ENCODE assay signal across 11 cellular contexts in the genomic region with DNA sequence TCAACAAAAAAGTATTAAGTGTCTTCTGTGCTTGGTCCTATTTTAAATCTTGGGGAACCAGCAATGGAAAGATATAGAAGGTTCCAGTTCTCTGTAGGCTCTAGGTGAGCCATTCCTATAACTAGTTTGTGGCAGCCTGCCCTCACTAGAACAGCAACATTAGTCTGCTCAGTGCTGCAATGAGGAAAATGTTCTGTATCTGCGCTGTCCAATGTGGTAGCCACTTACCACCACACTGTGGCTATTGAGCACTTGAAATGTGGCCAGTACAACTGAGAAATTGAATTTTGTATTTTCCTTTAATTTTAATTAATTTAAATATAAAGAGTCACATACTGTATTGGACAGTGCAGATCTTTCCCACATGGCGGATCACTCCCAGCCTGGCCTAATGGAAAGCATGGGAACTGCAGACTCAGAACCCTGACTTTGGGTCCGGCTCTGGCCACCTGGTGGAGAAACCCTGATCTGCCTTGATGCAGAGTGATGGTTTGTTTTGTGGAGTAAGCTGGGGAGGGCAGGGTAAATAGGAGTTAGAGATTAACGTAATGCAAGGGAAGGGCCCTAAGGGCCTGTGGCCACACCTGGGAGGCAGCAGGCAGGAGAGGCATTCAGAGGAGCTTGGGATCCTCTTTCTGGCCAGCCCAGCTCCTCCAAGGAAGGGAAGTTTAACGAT.
DNase-seq lines count a peak whose midpoint lies in the region; ATAC-seq and TF ChIP-seq lines count a peak whose summit lies in the region.
"Had no signal": no experiment of that assay in that cellular context is flagged by ENCODE, and none has a peak within 500 bp of the region (broad histone marks: within the 10 kb centered on the region; RNA-seq: fewer than 3 reads in every experiment).

No MANE protein-coding gene starts in this region.

- H3K27ac Mint-ChIP-seq in activated naive CD8-positive, alpha-beta T cell treated with anti-CD3 and anti-CD28 coated beads, Interleukin-2, amount 50 U/mL, for 24 hours: no peak overlapping the region
- H3K27ac Mint-ChIP-seq: natural killer cell had no signal

- peaks cover 6% of the 10 kb centered on the region for H3K27me3 Mint-ChIP-seq in activated naive CD8-positive, alpha-beta T cell treated with anti-CD3 and anti-CD28 coated beads, Interleukin-2, amount 50 U/mL, for 24 hours
- H3K27me3 Mint-ChIP-seq: central memory CD8-positive, alpha-beta T cell had no signal

- no peaks in the 10 kb centered on the region for H3K36me3 Mint-ChIP-seq in activated naive CD8-positive, alpha-beta T cell treated with anti-CD3 and anti-CD28 coated beads, Interleukin-2, amount 50 U/mL, for 24 hours (ENCODE audit: low read depth)
- H3K36me3 Mint-ChIP-seq: natural killer cell had no signal

- no peaks in the 10 kb centered on the region for H3K27me3 ChIP-seq in Panc1 (ENCODE audit: control insufficient read depth, insufficient read depth, low read length)

- ATAC-seq in Panc1 (peak; percentile 80), HG03039 (IDR thresholded peaks at IDR 0.05; ENCODE audit: unreplicated experiment) (no peak)
- no peak for ATAC-seq in activated naive CD8-positive, alpha-beta T cell treated with anti-CD3 and anti-CD28 coated beads, Interleukin-2, amount 50 U/mL, for 24 hours
- ATAC-seq: natural killer cell; stimulated activated naive CD8-positive, alpha-beta T cell treated with anti-CD3 and anti-CD28 coated beads, Interleukin-15, Interleukin-2, amounts not matched to agents 100 U/mL and 50 U/mL, for 24 hours had no signal

- CTCF ChIA-PET in Panc1 (lab: Charles Lee): interaction anchor here (0.6 kb wide), 2 partner anchors 156 to 207 kb away, joined by 3 read pairs; no protein-coding TSS in a partner anchor

- no peak for DNase-seq in Panc1 (ENCODE audit: low read depth, low spot score)
- peak; percentile 20 for DNase-seq in fibroblast of villous mesenchyme (ENCODE audit: low read depth)
- DNase-seq in activated CD8-positive, alpha-beta memory T cell treated with anti-CD3 and anti-CD28 coated beads for 24 hours: no peak
- DNase-seq in dedifferentiated amniotic fluid mesenchymal stem cell (ENCODE audit: extremely low spot score): no peak
- no peak for DNase-seq in activated naive CD8-positive, alpha-beta T cell treated with anti-CD3 and anti-CD28 coated beads, Interleukin-2, amount 50 U/mL, for 24 hours
- DNase-seq: natural killer cell; stimulated activated naive CD8-positive, alpha-beta T cell treated with anti-CD3 and anti-CD28 coated beads, Interleukin-15, Interleukin-2, amounts not matched to agents 100 U/mL and 50 U/mL, for 24 hours had no signal

- no peaks in the 10 kb centered on the region for H3K36me3 ChIP-seq in Panc1 (ENCODE audit: control insufficient read depth, insufficient read depth, low read length)

- H3K4me3 Mint-ChIP-seq in activated naive CD8-positive, alpha-beta T cell treated with anti-CD3 and anti-CD28 coated beads, Interleukin-2, amount 50 U/mL, for 24 hours: no peak overlapping the region
- H3K4me3 Mint-ChIP-seq: central memory CD8-positive, alpha-beta T cell; natural killer cell had no signal

- TF ChIP-seq CTCF in 22Rv1 (IDR thresholded peaks at IDR 0.05) (peak; percentile 59), GM12875 (IDR thresholded peaks at IDR 0.05; ENCODE audit: borderline replicate concordance, insufficient read depth, low read depth, low read length) (0 out of 2 replicates have a peak, but pooled peaks have one; percentile 36), Panc1 (IDR thresholded peaks at IDR 0.05) (peak; percentile 80), fibroblast of villous mesenchyme (IDR thresholded peaks at IDR 0.05; ENCODE audit: insufficient read depth, low read depth, low read length) (peak; percentile 68)

- H3K4me1 Mint-ChIP-seq in activated naive CD8-positive, alpha-beta T cell treated with anti-CD3 and anti-CD28 coated beads, Interleukin-2, amount 50 U/mL, for 24 hours: peaks cover 2% of the 10 kb centered on the region
- H3K4me1 Mint-ChIP-seq: central memory CD8-positive, alpha-beta T cell had no signal

- BruUV-seq in Panc1 (replicated peaks; lab: Mats Ljungman, UMichigan): no TSS peak

- H3K4me3 ChIP-seq in GM12875 (ENCODE audit: low read depth, low read length) (no peak overlapping the region), Panc1 (ENCODE audit: low read depth in 2 of 2, low read length in 2 of 2) (no peak overlapping the region), fibroblast of villous mesenchyme (ENCODE audit: low read depth, low read length) (no peak overlapping the region)

- no peak overlapping the region for H3K27ac ChIP-seq in 22Rv1
- peak overlapping the region; percentile 58 for H3K27ac ChIP-seq in Panc1 (ENCODE audit: low read length)

- POLR2A ChIA-PET in Panc1 (lab: Charles Lee): interaction anchor here (0.5 to 0.7 kb wide), 2 partner anchors 117 to 537 kb away, joined by 3 to 6 read pairs; no protein-coding TSS in a partner anchor

- in situ Hi-C loops in Panc1 (cut with HindIII; ENCODE audit: low pct_unique_long_range_greater_than_20kb, low sequenced_read_pairs): no loop called here

- intact Hi-C loops in Panc1 (cut with micrococcal nuclease; ENCODE audit: unreplicated experiment): loop anchor here (5.0 kb wide), 1 partner anchor 114 kb away; no protein-coding TSS in a partner anchor

- H3K4me1 ChIP-seq in Panc1 (ENCODE audit: control insufficient read depth, insufficient read depth, low read length): peaks cover 41% of the 10 kb centered on the region

- H3K9me3 ChIP-seq in Panc1 (ENCODE audit: control insufficient read depth, insufficient read depth, low read depth, low read length): no peaks in the 10 kb centered on the region

- H3K9me3 Mint-ChIP-seq in activated naive CD8-positive, alpha-beta T cell treated with anti-CD3 and anti-CD28 coated beads, Interleukin-2, amount 50 U/mL, for 24 hours: no peaks in the 10 kb centered on the region
- H3K9me3 Mint-ChIP-seq: central memory CD8-positive, alpha-beta T cell; natural killer cell had no signal
